Comparison of ENCODE assay signal across 14 cellular contexts in the genomic region with DNA sequence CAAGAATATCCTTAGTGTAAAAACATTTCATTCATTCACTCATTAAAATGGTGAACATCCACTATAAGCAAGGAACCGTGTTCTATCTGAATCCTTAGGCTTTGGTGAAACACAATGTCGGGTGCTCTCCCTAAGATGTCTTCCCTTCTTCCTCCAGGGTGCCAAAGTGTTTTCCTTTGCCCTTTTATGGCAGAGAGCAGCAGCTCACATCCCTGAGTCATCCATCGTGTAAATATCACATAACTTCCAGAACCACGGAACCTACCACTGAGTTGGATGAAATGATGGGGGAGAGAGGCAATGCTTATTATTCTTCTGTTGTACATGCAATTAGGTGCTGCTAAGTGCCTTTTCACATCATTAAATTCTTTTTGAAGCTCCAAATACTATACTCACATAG. TPM values are rescaled to one million over a fixed set of nuclear protein-coding genes. Genes with fewer than 3 reads are reported as not detected.
A peak's percentile ranks its signal among the peaks of the same experiment; 100 is the strongest.
DNase-seq lines count a peak whose midpoint lies in the region; ATAC-seq and TF ChIP-seq lines count a peak whose summit lies in the region.
"Had no signal": no experiment of that assay in that cellular context is flagged by ENCODE, and none has a peak within 500 bp of the region (broad histone marks: within the 10 kb centered on the region; RNA-seq: fewer than 3 reads in every experiment).

No MANE protein-coding gene starts in this region.

- DNase-seq in AG04450 (ENCODE audit: low read depth, low spot score), result peak; percentile 75
- peak; percentile 60 for DNase-seq in amniotic stem cell (lab: John Stamatoyannopoulos, UW)
- peak; percentile 22 to 35 for DNase-seq in foreskin keratinocyte
- DNase-seq in adrenal gland, result no peak
- DNase-seq in CD4-positive, alpha-beta memory T cell, result no peak
- DNase-seq in NCI-H1436 treated with DMSO at 0.1 percent for 48 hours (lab: John Stamatoyannopoulos, UW), result no peak
- DNase-seq: activated CD4-positive, alpha-beta T cell treated with anti-CD3 and anti-CD28 coated beads for 36 hours; lower lobe of right lung; NCI-H1105 treated with DMSO at 0.1 percent for 48 hours had no signal

- no peaks in the 10 kb centered on the region for H3K9me3 ChIP-seq in AG04450 (ENCODE audit: control insufficient read depth, insufficient read depth, low read length)
- no peaks in the 10 kb centered on the region for H3K9me3 ChIP-seq in HEK293 (ENCODE audit: control insufficient read depth, insufficient read depth, low read depth, low read length)
- H3K9me3 ChIP-seq in adrenal gland (replicated peaks in 1 of 3), result no peaks in the 10 kb centered on the region
- H3K9me3 ChIP-seq in CD4-positive, alpha-beta memory T cell (ENCODE audit: control insufficient read depth in 1 of 2, low read length in 2 of 2), result no peaks in the 10 kb centered on the region
- H3K9me3 ChIP-seq: BLaER1 treated with 17β-estradiol and CSF1 and Interleukin-3, amounts not matched to agents 10 nM and 100 nM; lower lobe of right lung had no signal

- peaks cover 24 to 25% of the 10 kb centered on the region in 2 donors for H3K27me3 Mint-ChIP-seq in CD4-positive, alpha-beta memory T cell

- peak overlapping the region; percentile 63 for H3K27ac ChIP-seq in AG04450 (ENCODE audit: low read depth, low read length)
- no peak overlapping the region for H3K27ac ChIP-seq in HEK293 (ENCODE audit: extremely low read depth, low read depth, low read length)
- H3K27ac ChIP-seq in foreskin keratinocyte, result no peak overlapping the region
- H3K27ac ChIP-seq in adrenal gland, result no peak overlapping the region
- no peak overlapping the region for H3K27ac ChIP-seq in CD4-positive, alpha-beta memory T cell (ENCODE audit: low read depth, low read length)
- H3K27ac ChIP-seq: BLaER1 treated with 17β-estradiol and CSF1 and Interleukin-3, amounts not matched to agents 10 nM and 100 nM; lower lobe of right lung had no signal

- WGBS in adrenal gland, 4 donors, result 75 to 82% (median 77%) methylated on average over 4 of the region's 4 CpGs

- TF ChIP-seq POLR2A in adrenal gland (IDR thresholded peaks at IDR 0.05), result no peak

- no peaks in the 10 kb centered on the region for H3K36me3 Mint-ChIP-seq in CD4-positive, alpha-beta memory T cell

- H3K9me3 Mint-ChIP-seq in CD4-positive, alpha-beta memory T cell, result peaks cover 0 to under 1% (median 0%) of the 10 kb centered on the region in 8 donors
- H3K9me3 Mint-ChIP-seq: activated T-helper 1 cell treated with anti-CD3 and anti-CD28 coated beads, Interleukin-12 subunit alpha, Interleukin-12 subunit beta, Interleukin-2, Interleukin-4 antibody, amounts not matched to agents 30 ng/mL and 10 ng/mL and 1 ng/mL, durations not matched to agents 14 hours and 24 hours and 36 hours had no signal

- no peak overlapping the region for H3K27ac Mint-ChIP-seq in CD4-positive, alpha-beta memory T cell
- H3K27ac Mint-ChIP-seq: activated CD4-positive, alpha-beta T cell treated with anti-CD3 and anti-CD28 coated beads for 36 hours; activated T-helper 1 cell treated with anti-CD3 and anti-CD28 coated beads, Interleukin-12 subunit alpha, Interleukin-12 subunit beta, Interleukin-2, Interleukin-4 antibody, amounts not matched to agents 30 ng/mL and 10 ng/mL and 1 ng/mL, durations not matched to agents 14 hours and 24 hours and 36 hours had no signal

- H3K27me3 ChIP-seq in AG04450 (ENCODE audit: control insufficient read depth, insufficient read depth, low read length) (no peaks in the 10 kb centered on the region), foreskin keratinocyte (peaks cover 11% of the 10 kb centered on the region), adrenal gland (peaks cover 11% of the 10 kb centered on the region)
- no peaks in the 10 kb centered on the region for H3K27me3 ChIP-seq in CD4-positive, alpha-beta memory T cell (ENCODE audit: insufficient read depth, low read length)
- H3K27me3 ChIP-seq: BLaER1 treated with 17β-estradiol and CSF1 and Interleukin-3, amounts not matched to agents 10 nM and 100 nM had no signal

- intact Hi-C loops in adrenal gland (cut with DNase I), result no loop called here
- intact Hi-C loops in CD4-positive, alpha-beta memory T cell (cut with micrococcal nuclease), result no loop called here

- H3K4me1 ChIP-seq in HEK293 (ENCODE audit: control insufficient read depth, insufficient read depth, low read length) (no peaks in the 10 kb centered on the region), foreskin keratinocyte (no peaks in the 10 kb centered on the region), adrenal gland (replicated peaks in 1 of 2) (no peaks in the 10 kb centered on the region)
- H3K4me1 ChIP-seq in CD4-positive, alpha-beta memory T cell (ENCODE audit: insufficient read depth, low read length), result no peaks in the 10 kb centered on the region
- H3K4me1 ChIP-seq: lower lobe of right lung had no signal

- H3K36me3 ChIP-seq in HEK293 (ENCODE audit: control insufficient read depth in 2 of 2, insufficient read depth in 1 of 2, low read length in 2 of 2) (no peaks in the 10 kb centered on the region), adrenal gland (replicated peaks in 1 of 2) (no peaks in the 10 kb centered on the region)
- H3K36me3 ChIP-seq in CD4-positive, alpha-beta memory T cell (ENCODE audit: insufficient read depth, low read length), result no peaks in the 10 kb centered on the region
- H3K36me3 ChIP-seq: BLaER1 treated with 17β-estradiol and CSF1 and Interleukin-3, amounts not matched to agents 10 nM and 100 nM; lower lobe of right lung had no signal

- H3K4me3 ChIP-seq in AG04450 (ENCODE audit: low read depth, low read length) (no peak overlapping the region), HEK293 (ENCODE audit: low read depth, low read length) (no peak overlapping the region), adrenal gland (no peak overlapping the region)
- no peak overlapping the region for H3K4me3 ChIP-seq in CD4-positive, alpha-beta memory T cell (ENCODE audit: low read length in 2 of 2)
- H3K4me3 ChIP-seq: BLaER1 treated with 17β-estradiol and CSF1 and Interleukin-3, amounts not matched to agents 10 nM and 100 nM; lower lobe of right lung had no signal

- TF ChIP-seq CTCF in AG04450 (IDR thresholded peaks at IDR 0.05; ENCODE audit: low read depth, low read length), result no peak
- TF ChIP-seq CTCF in HEK293 (tag by site-specific recombination; IDR thresholded peaks at IDR 0.05), result no peak
- TF ChIP-seq CTCF in foreskin keratinocyte (conservative IDR thresholded peaks at IDR 0.05), result no peak
- TF ChIP-seq CTCF in adrenal gland (IDR thresholded peaks at IDR 0.05), result no peak

- ATAC-seq in foreskin keratinocyte (no peak), HG02970 (IDR thresholded peaks at IDR 0.05; ENCODE audit: low FRiP score, unreplicated experiment) (no peak)
- ATAC-seq: activated CD4-positive, alpha-beta T cell treated with anti-CD3 and anti-CD28 coated beads for 36 hours; lower lobe of right lung had no signal

- no peak overlapping the region for H3K4me3 Mint-ChIP-seq in CD4-positive, alpha-beta memory T cell
- H3K4me3 Mint-ChIP-seq: activated CD4-positive, alpha-beta T cell treated with anti-CD3 and anti-CD28 coated beads for 36 hours; activated T-helper 1 cell treated with anti-CD3 and anti-CD28 coated beads, Interleukin-12 subunit alpha, Interleukin-12 subunit beta, Interleukin-2, Interleukin-4 antibody, amounts not matched to agents 30 ng/mL and 10 ng/mL and 1 ng/mL, durations not matched to agents 14 hours and 24 hours and 36 hours had no signal

- CTCF ChIA-PET in AG04450 (lab: Charles Lee), result interaction anchor here (0.8 to 4.2 kb wide), 5 partner anchors 12 to 294 kb away, joined by 4 to 31 read pairs (median 7); no protein-coding TSS in a partner anchor
- CTCF ChIA-PET in HEK293 (lab: Yijun Ruan, JAX), result interaction anchor here (0.6 to 1.8 kb wide), 7 partner anchors 13 to 251 kb away, joined by 3 to 5 read pairs (median 3); no protein-coding TSS in a partner anchor
- CTCF ChIA-PET in CD4-positive, alpha-beta memory T cell (lab: Charles Lee; ENCODE audit: partially characterized antibody), result interaction anchor here (1.2 to 1.9 kb wide), 3 partner anchors 16 to 250 kb away, joined by 3 to 7 read pairs (median 4); no protein-coding TSS in a partner anchor

- peaks cover 0 to 1% (median 0%) of the 10 kb centered on the region in 4 donors for H3K4me1 Mint-ChIP-seq in CD4-positive, alpha-beta memory T cell
- H3K4me1 Mint-ChIP-seq: activated CD4-positive, alpha-beta T cell treated with anti-CD3 and anti-CD28 coated beads for 36 hours had no signal

- POLR2A ChIA-PET in AG04450 (lab: Yijun Ruan, JAX), result interaction anchor here (0.9 to 1.2 kb wide), 2 partner anchors 56 to 294 kb away, joined by 3 read pairs; partner anchors contain the start of genes ERI2 and REXO5
- POLR2A ChIA-PET in HEK293 (lab: Yijun Ruan, JAX), result interaction anchor here (0.6 kb wide), 1 partner anchor 102 kb away, joined by 4 read pairs; no protein-coding TSS in a partner anchor
- POLR2A ChIA-PET in CD4-positive, alpha-beta memory T cell (lab: Charles Lee; ENCODE audit: partially characterized antibody), result no interaction called here

TF ChIP-seq in HEK293, 187 proteins besides CTCF, POLR2A, EP300 and RAD21 (continues in another document):
- TF ChIP-seq ZNF16 (tag by site-specific recombination; IDR thresholded peaks at IDR 0.05; ENCODE audit: low read depth) (no peak), ZBTB8A (tag by site-specific recombination; IDR thresholded peaks at IDR 0.05) (no peak), ZNF600 (tag by site-specific recombination; IDR thresholded peaks at IDR 0.05) (peak; percentile 59; the same call in 1 of the 2 replicates)

RNA-seq across cellular contexts. Expression of gene DNAH3, which starts 50.2 kb away (rescaled TPM):
- polyA plus RNA-seq in AG04450 (2011; rRNA removed) (not detected in 2 replicates), foreskin keratinocyte (0.06 and 0.10 TPM in 2 replicates), adrenal gland (under 1 TPM in 1 of 3 donors, not detected in 2; 0.32 TPM)
- not detected in 2 replicates for polyA minus RNA-seq in AG04450 (2011; rRNA and poly(A)+ RNA removed)
- total RNA-seq in foreskin keratinocyte (0.07 and 0.10 TPM in 2 replicates), adrenal gland (under 1 TPM in 4 of 8 donors, not detected in 4; 0.14 to 0.40 (median 0.20) TPM)
- not detected for total RNA-seq in CD4-positive, alpha-beta memory T cell
- not detected for polyA plus RNA-seq in CD4-positive, alpha-beta memory T cell
- total RNA-seq: activated CD4-positive, alpha-beta T cell treated with anti-CD3 and anti-CD28 coated beads for 36 hours; activated T-helper 1 cell treated with anti-CD3 and anti-CD28 coated beads, Interleukin-12 subunit alpha, Interleukin-12 subunit beta, Interleukin-2, Interleukin-4 antibody, amounts not matched to agents 30 ng/mL and 10 ng/mL and 1 ng/mL, durations not matched to agents 14 hours and 24 hours and 36 hours; glomerular endothelial cell had no signal

RNA-seq across cellular contexts. Expression of gene LDAF1, which starts 58.0 kb away (rescaled TPM):
- polyA plus RNA-seq in AG04450 (2011; rRNA removed) (42.5 and 50.3 TPM in 2 replicates), foreskin keratinocyte (16.5 and 18.5 TPM in 2 replicates), adrenal gland (10 to 100 TPM in 1 of 3 donors, 1 to 10 TPM in 2; 5.3 to 21.6 (median 8.3) TPM)
- polyA minus RNA-seq in AG04450 (2011; rRNA and poly(A)+ RNA removed), result 75.6 and 84.4 TPM in 2 replicates
- total RNA-seq in foreskin keratinocyte (19.3 and 27.4 TPM in 2 replicates), adrenal gland (100 to 1,000 TPM in 4 of 8 donors, 10 to 100 TPM in 3, 1 to 10 TPM in 1; 9.7 to 194 (median 123) TPM)
- 10 to 100 TPM; 18.3 to 18.6 TPM for total RNA-seq in CD4-positive, alpha-beta memory T cell
- polyA plus RNA-seq in CD4-positive, alpha-beta memory T cell, result 10 to 100 TPM; 15.0 to 23.3 TPM

Comparison
In these comparisons a context has a peak if more than half of its experiments do, and no peak if none do; other contexts are left out.
1. DNase-seq: peak in AG04450 (single experiment), amniotic stem cell (single experiment) and foreskin keratinocyte (2 of 2); none in adrenal gland (0 of 7), CD4-positive, alpha-beta memory T cell (0 of 5) and NCI-H1436 treated with DMSO at 0.1 percent for 48 hours (single experiment).